35 cellular contexts compared by ENCODE assay signal in the genomic region with DNA sequence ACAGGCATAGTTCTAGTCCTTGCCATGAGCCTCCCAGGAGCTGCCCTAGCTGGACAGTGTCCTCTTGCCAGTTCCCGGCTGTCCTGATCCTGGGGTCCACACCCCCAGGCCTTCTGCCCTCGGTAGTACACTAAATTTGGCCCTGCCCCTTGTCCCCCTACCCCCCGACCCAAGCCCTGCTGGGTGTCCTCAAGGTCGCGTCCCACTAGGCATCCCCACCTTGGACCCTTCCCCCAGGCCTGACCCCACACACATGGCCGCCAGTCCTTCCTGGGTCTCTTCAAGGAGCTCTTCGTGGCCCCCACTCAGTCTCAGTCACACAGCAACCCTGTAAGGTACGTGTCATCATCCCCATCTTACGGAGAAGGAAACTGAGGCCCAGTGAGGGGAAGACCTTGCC.
"Had no signal": no experiment of that assay in that cellular context is flagged by ENCODE, and none has a peak within 500 bp of the region (broad histone marks: within the 10 kb centered on the region; RNA-seq: fewer than 3 reads in every experiment).

No MANE protein-coding gene starts in this region.

- H3K4me1 Mint-ChIP-seq: activated B cell treated with CpG ODN at 0.5 μM for 24 hours; activated CD4-positive, alpha-beta T cell treated with anti-CD3 and anti-CD28 coated beads, Interleukin-2, amount 10 ng/mL, durations not matched to agents 24 days and 14 days; activated naive CD8-positive, alpha-beta T cell treated with anti-CD3 and anti-CD28 coated beads for 36 hours; activated T-helper 17 cell treated with anti-CD3 and anti-CD28 coated beads, Interleukin-2, amount 50 U/mL, for 72 hours had no signal

- H3K36me3 Mint-ChIP-seq: activated CD4-positive, alpha-beta memory T cell treated with anti-CD3 and anti-CD28 coated beads for 36 hours; activated naive CD4-positive, alpha-beta T cell treated with anti-CD3 and anti-CD28 coated beads, Interleukin-2, amount 50 U/mL, for 72 hours; activated naive CD8-positive, alpha-beta T cell treated with anti-CD3 and anti-CD28 coated beads for 36 hours had no signal

- H3K4me3 Mint-ChIP-seq: activated B cell treated with CpG ODN at 0.5 μM for 24 hours; activated CD4-positive, alpha-beta memory T cell treated with anti-CD3 and anti-CD28 coated beads for 36 hours; activated CD4-positive, alpha-beta T cell treated with anti-CD3 and anti-CD28 coated beads, Interleukin-2, amount 10 ng/mL, durations not matched to agents 24 days and 14 days; activated CD8-positive, alpha-beta T cell treated with anti-CD3 and anti-CD28 coated beads for 36 hours; activated naive CD4-positive, alpha-beta T cell treated with anti-CD3 and anti-CD28 coated beads for 36 hours; activated naive CD8-positive, alpha-beta T cell treated with anti-CD3 and anti-CD28 coated beads for 36 hours; activated T-cell treated with anti-CD3 and anti-CD28 coated beads, Interleukin-2, amount 50 U/mL, for 4 hours; activated T-cell treated with anti-CD3 and anti-CD28 coated beads, Interleukin-2, amount 50 U/mL, for 72 hours; activated T-helper 1 cell treated with anti-CD3 and anti-CD28 coated beads, Interleukin-12 subunit alpha, Interleukin-12 subunit beta, Interleukin-2, Interleukin-4 antibody, amounts not matched to agents 30 ng/mL and 10 ng/mL and 1 ng/mL, durations not matched to agents 14 hours and 24 hours and 36 hours; activated T-helper 17 cell treated with anti-CD3 and anti-CD28 coated beads, Interleukin-2, amount 50 U/mL, for 72 hours; T-helper 1 cell treated with Interleukin-12 subunit alpha and Interleukin-12 subunit beta and Interleukin-4 antibody, amounts not matched to agents 30 μg/mL and 1 μg/mL, for 36 hours; T-helper 2 cell treated with Interferon-gamma antibody and Interleukin-4, amounts not matched to agents 5 μg/mL and 100 μg/mL, for 36 hours had no signal

- H3K4me3 ChIP-seq: adrenal gland, body of pancreas, breast epithelium had no signal

- H3K36me3 ChIP-seq: adrenal gland, brain microvascular endothelial cell, breast epithelium had no signal

- H3K27ac Mint-ChIP-seq: activated B cell treated with CpG ODN at 0.5 μM for 24 hours; activated CD4-positive, alpha-beta memory T cell treated with anti-CD3 and anti-CD28 coated beads for 36 hours; activated CD4-positive, alpha-beta T cell treated with anti-CD3 and anti-CD28 coated beads, Interleukin-2, amount 10 ng/mL, durations not matched to agents 24 days and 14 days; activated CD8-positive, alpha-beta T cell treated with anti-CD3 and anti-CD28 coated beads for 36 hours; activated naive CD4-positive, alpha-beta T cell treated with anti-CD3 and anti-CD28 coated beads for 36 hours; activated naive CD4-positive, alpha-beta T cell treated with anti-CD3 and anti-CD28 coated beads, Interleukin-2, amount 50 U/mL, for 72 hours; activated naive CD8-positive, alpha-beta T cell treated with anti-CD3 and anti-CD28 coated beads for 36 hours; activated T-cell treated with anti-CD3 and anti-CD28 coated beads, Interleukin-2, amount 50 U/mL, for 72 hours; activated T-helper 1 cell treated with anti-CD3 and anti-CD28 coated beads, Interleukin-12 subunit alpha, Interleukin-12 subunit beta, Interleukin-2, Interleukin-4 antibody, amounts not matched to agents 30 ng/mL and 10 ng/mL and 1 ng/mL, durations not matched to agents 14 hours and 24 hours and 36 hours; activated T-helper 17 cell treated with anti-CD3 and anti-CD28 coated beads, Interleukin-2, amount 50 U/mL, for 72 hours; T-helper 1 cell treated with Interleukin-12 subunit alpha and Interleukin-12 subunit beta and Interleukin-4 antibody, amounts not matched to agents 30 μg/mL and 1 μg/mL, for 36 hours; T-helper 2 cell treated with Interferon-gamma antibody and Interleukin-4, amounts not matched to agents 5 μg/mL and 100 μg/mL, for 36 hours had no signal

- ATAC-seq: activated CD8-positive, alpha-beta T cell treated with anti-CD3 and anti-CD28 coated beads for 36 hours; activated naive CD4-positive, alpha-beta T cell treated with anti-CD3 and anti-CD28 coated beads, Interleukin-2, amount 50 U/mL, for 72 hours; activated T-cell treated with anti-CD3 and anti-CD28 coated beads, Interleukin-2, amount 50 U/mL, for 4 hours; activated T-cell treated with anti-CD3 and anti-CD28 coated beads, Interleukin-2, amount 50 U/mL, for 72 hours; activated T-helper 17 cell treated with anti-CD3 and anti-CD28 coated beads, Interleukin-2, amount 50 U/mL, for 72 hours; body of pancreas had no signal

- H3K27me3 Mint-ChIP-seq: activated CD4-positive, alpha-beta T cell treated with anti-CD3 and anti-CD28 coated beads, Interleukin-2, amount 10 ng/mL, durations not matched to agents 24 days and 14 days; activated CD8-positive, alpha-beta T cell treated with anti-CD3 and anti-CD28 coated beads for 36 hours; activated naive CD8-positive, alpha-beta T cell treated with anti-CD3 and anti-CD28 coated beads for 36 hours had no signal

- DNase-seq: activated B cell treated with CpG ODN at 0.5 μM for 24 hours; activated CD4-positive, alpha-beta memory T cell treated with anti-CD3 and anti-CD28 coated beads for 36 hours; activated CD4-positive, alpha-beta T cell treated with anti-CD3 and anti-CD28 coated beads for 4 hours; activated CD4-positive, alpha-beta T cell treated with anti-CD3 and anti-CD28 coated beads, Interleukin-2, amount 10 ng/mL, durations not matched to agents 24 days and 14 days; activated CD4-positive, alpha-beta T cell treated with anti-CD3 and anti-CD28 coated beads, Interleukin-2, amount 50 U/mL, for 1 hour; activated CD4-positive, alpha-beta T cell treated with anti-CD3 and anti-CD28 coated beads, Interleukin-2, amount 50 U/mL, for 4 hours; activated CD4-positive, CD25-positive, alpha-beta regulatory T cell treated with anti-CD3 and anti-CD28 coated beads, Interleukin-2, amount 50 U/mL, for 72 hours; activated CD8-positive, alpha-beta memory T cell treated with anti-CD3 and anti-CD28 coated beads, Interleukin-2, amount 50 U/mL, for 4 hours; activated CD8-positive, alpha-beta T cell treated with anti-CD3 and anti-CD28 coated beads for 36 hours; activated effector memory CD4-positive, alpha-beta T cell treated with anti-CD3 and anti-CD28 coated beads, Interleukin-2, amount 50 U/mL, for 16 hours; activated gamma-delta T cell treated with Interleukin-2 at 50 U/mL for 16 hours; activated naive CD4-positive, alpha-beta T cell; activated naive CD4-positive, alpha-beta T cell treated with anti-CD3 and anti-CD28 coated beads for 36 hours; activated naive CD4-positive, alpha-beta T cell treated with anti-CD3 and anti-CD28 coated beads, Interleukin-2, amount 50 U/mL, for 16 hours; activated naive CD8-positive, alpha-beta T cell treated with anti-CD3 and anti-CD28 coated beads for 36 hours; activated T-cell treated with anti-CD3 and anti-CD28 coated beads for 4 hours; activated T-cell treated with anti-CD3 and anti-CD28 coated beads, Interleukin-2, amount 50 U/mL, for 1 hour; activated T-cell treated with anti-CD3 and anti-CD28 coated beads, Interleukin-2, amount 50 U/mL, for 4 hours; activated T-cell treated with anti-CD3 and anti-CD28 coated beads, Interleukin-2, amount 50 U/mL, for 72 hours; adrenal gland; amniotic stem cell; aorta; brain microvascular endothelial cell; central memory CD4-positive, alpha-beta T cell; T-helper 1 cell; T-helper 2 cell; T-helper 9 cell had no signal

- H3K27me3 ChIP-seq: adrenal gland, body of pancreas, brain microvascular endothelial cell had no signal

- H3K9me3 Mint-ChIP-seq: activated CD4-positive, alpha-beta memory T cell treated with anti-CD3 and anti-CD28 coated beads for 36 hours; activated CD8-positive, alpha-beta T cell treated with anti-CD3 and anti-CD28 coated beads for 36 hours; activated naive CD8-positive, alpha-beta T cell treated with anti-CD3 and anti-CD28 coated beads for 36 hours; activated T-cell treated with anti-CD3 and anti-CD28 coated beads, Interleukin-2, amount 50 U/mL, for 4 hours; activated T-cell treated with anti-CD3 and anti-CD28 coated beads, Interleukin-2, amount 50 U/mL, for 72 hours; activated T-helper 1 cell treated with anti-CD3 and anti-CD28 coated beads, Interleukin-12 subunit alpha, Interleukin-12 subunit beta, Interleukin-2, Interleukin-4 antibody, amounts not matched to agents 30 ng/mL and 10 ng/mL and 1 ng/mL, durations not matched to agents 14 hours and 24 hours and 36 hours; activated T-helper 17 cell treated with anti-CD3 and anti-CD28 coated beads, Interleukin-2, amount 50 U/mL, for 72 hours; T-helper 1 cell treated with Interleukin-12 subunit alpha and Interleukin-12 subunit beta and Interleukin-4 antibody, amounts not matched to agents 30 μg/mL and 1 μg/mL, for 36 hours; T-helper 2 cell treated with Interferon-gamma antibody and Interleukin-4, amounts not matched to agents 5 μg/mL and 100 μg/mL, for 36 hours had no signal

- H3K4me1 ChIP-seq: adrenal gland, body of pancreas, breast epithelium had no signal

- H3K9me3 ChIP-seq: adrenal gland had no signal

- H3K27ac ChIP-seq: adrenal gland, body of pancreas, brain microvascular endothelial cell, breast epithelium, VCaP had no signal
